11 cellular contexts compared by ENCODE assay signal in the genomic region with DNA sequence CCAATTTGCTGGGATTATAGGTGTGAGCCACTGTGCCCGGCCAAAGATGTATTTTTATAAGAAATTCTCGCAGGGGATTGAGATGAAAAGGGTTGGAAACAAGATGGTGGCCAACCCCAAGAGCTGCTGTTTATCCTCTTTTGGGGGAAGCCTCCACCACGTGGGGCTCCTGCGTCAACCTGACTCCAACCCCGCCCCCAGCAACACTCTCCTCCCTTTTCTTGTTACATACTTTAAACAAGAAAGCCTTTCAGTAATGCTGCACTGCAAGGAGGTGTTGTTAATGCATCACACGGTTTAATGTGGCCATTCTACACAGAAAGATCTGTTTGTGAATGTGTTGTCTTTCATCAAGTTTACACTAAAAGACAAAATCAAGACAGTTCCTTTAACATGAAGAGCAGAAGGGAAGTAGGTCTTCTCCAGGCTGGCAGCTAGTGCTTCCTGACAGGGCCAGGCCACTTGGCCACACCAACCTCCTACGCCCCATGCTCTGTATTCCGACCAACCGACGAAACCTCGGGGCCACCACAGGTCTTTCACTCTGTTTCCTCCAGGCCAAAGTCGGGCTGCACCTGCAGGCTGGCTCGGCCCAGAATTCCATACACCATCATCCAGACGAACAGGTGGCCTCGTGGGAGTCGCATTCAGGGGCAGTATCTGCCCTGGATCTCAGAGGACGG. TPM values are rescaled to one million over a fixed set of nuclear protein-coding genes. Genes with fewer than 3 reads are reported as not detected.
DNase-seq lines count a peak whose midpoint lies in the region; ATAC-seq and TF ChIP-seq lines count a peak whose summit lies in the region.
"Had no signal": no experiment of that assay in that cellular context is flagged by ENCODE, and none has a peak within 500 bp of the region (broad histone marks: within the 10 kb centered on the region; RNA-seq: fewer than 3 reads in every experiment).

No MANE protein-coding gene starts in this region.

- no peaks in the 10 kb centered on the region for H3K36me3 Mint-ChIP-seq in activated T-cell treated with anti-CD3 and anti-CD28 coated beads, Interleukin-2, amount 50 U/mL, for 4 hours (ENCODE audit: insufficient read depth)
- H3K36me3 Mint-ChIP-seq in endothelial cell (ENCODE audit: low read depth, unreplicated experiment), result no peaks in the 10 kb centered on the region

- no peak overlapping the region for H3K4me3 Mint-ChIP-seq in activated T-cell treated with anti-CD3 and anti-CD28 coated beads, Interleukin-2, amount 50 U/mL, for 4 hours
- peak overlapping the region; percentile 26 to 41 for H3K4me3 Mint-ChIP-seq in stimulated activated naive CD8-positive, alpha-beta T cell treated with anti-CD3 and anti-CD28 coated beads, Interleukin-15, amount 100 ng/mL, for 72 hours
- no peak overlapping the region for H3K4me3 Mint-ChIP-seq in endothelial cell (ENCODE audit: unreplicated experiment)

- no peak overlapping the region for H3K4me3 ChIP-seq in coronary artery

- H3K27ac Mint-ChIP-seq in stimulated activated naive CD8-positive, alpha-beta T cell treated with anti-CD3 and anti-CD28 coated beads, Interleukin-15, amount 100 ng/mL, for 72 hours, result peak overlapping the region; percentile 52 to 93
- H3K27ac Mint-ChIP-seq in endothelial cell (ENCODE audit: unreplicated experiment), result no peak overlapping the region

- peaks cover 45% of the 10 kb centered on the region for H3K4me1 Mint-ChIP-seq in activated T-cell treated with anti-CD3 and anti-CD28 coated beads, Interleukin-2, amount 50 U/mL, for 4 hours (ENCODE audit: low read depth)
- H3K4me1 Mint-ChIP-seq in stimulated activated naive CD8-positive, alpha-beta T cell treated with anti-CD3 and anti-CD28 coated beads, Interleukin-15, amount 100 ng/mL, for 72 hours, result peaks cover 79% of the 10 kb centered on the region
- peaks cover 13% of the 10 kb centered on the region for H3K4me1 Mint-ChIP-seq in endothelial cell (ENCODE audit: unreplicated experiment)

- H3K9me3 Mint-ChIP-seq in activated T-cell treated with anti-CD3 and anti-CD28 coated beads, Interleukin-2, amount 50 U/mL, for 4 hours, result no peaks in the 10 kb centered on the region
- no peaks in the 10 kb centered on the region for H3K9me3 Mint-ChIP-seq in stimulated activated naive CD8-positive, alpha-beta T cell treated with anti-CD3 and anti-CD28 coated beads, Interleukin-15, amount 100 ng/mL, for 72 hours
- no peaks in the 10 kb centered on the region for H3K9me3 Mint-ChIP-seq in endothelial cell (ENCODE audit: unreplicated experiment)

- peak overlapping the region; percentile 90 for H3K27ac ChIP-seq in coronary artery

- no peak for ATAC-seq in activated T-cell treated with anti-CD3 and anti-CD28 coated beads, Interleukin-2, amount 50 U/mL, for 4 hours
- no peak for ATAC-seq in stimulated activated naive CD8-positive, alpha-beta T cell treated with anti-CD3 and anti-CD28 coated beads, Interleukin-15, amount 100 ng/mL, for 72 hours
- ATAC-seq: SK-N-SH treated with all-trans-retinoic acid at 6 μM for 48 hours had no signal

- TF ChIP-seq CTCF in coronary artery (IDR thresholded peaks at IDR 0.05) (no peak), endothelial cell (IDR thresholded peaks at IDR 0.05; ENCODE audit: unreplicated experiment) (no peak)

- DNase-seq in activated T-cell treated with anti-CD3 and anti-CD28 coated beads for 24 hours (ENCODE audit: low read depth) (peak; percentile 11), MV-4-11 (lab: John Stamatoyannopoulos, UW) (peak; percentile 59), coronary artery (ENCODE audit: low spot score) (no peak), NOMO-1 treated with dmso at 0.1 percent for 144 hours (lab: John Stamatoyannopoulos, UW; ENCODE audit: unreplicated experiment) (no peak), endothelial cell (ENCODE audit: low spot score) (no peak), globus pallidus (ENCODE audit: low spot score) (no peak)
- no peak for DNase-seq in activated T-cell treated with anti-CD3 and anti-CD28 coated beads, Interleukin-2, amount 50 U/mL, for 4 hours
- DNase-seq in stimulated activated naive CD8-positive, alpha-beta T cell treated with anti-CD3 and anti-CD28 coated beads, Interleukin-15, amount 100 ng/mL, for 72 hours, result peak in 1 of 2 donors; percentile 31
- DNase-seq: amniotic stem cell, NCI-H1048 had no signal

- peaks cover 2% of the 10 kb centered on the region for H3K27me3 Mint-ChIP-seq in activated T-cell treated with anti-CD3 and anti-CD28 coated beads, Interleukin-2, amount 50 U/mL, for 4 hours (ENCODE audit: low read depth)
- peaks cover 8% of the 10 kb centered on the region for H3K27me3 Mint-ChIP-seq in stimulated activated naive CD8-positive, alpha-beta T cell treated with anti-CD3 and anti-CD28 coated beads, Interleukin-15, amount 100 ng/mL, for 72 hours
- peaks cover 1% of the 10 kb centered on the region for H3K27me3 Mint-ChIP-seq in endothelial cell (ENCODE audit: unreplicated experiment)

RNA-seq across cellular contexts. Expression of a gene that starts 25.9 kb away (rescaled TPM):
- 1 to 10 TPM; 1.6 to 7.4 (median 4.3) TPM for total RNA-seq in activated T-cell treated with anti-CD3 and anti-CD28 coated beads, Interleukin-2, amount 50 U/mL, for 4 hours
- 34.3 TPM for total RNA-seq in endothelial cell (ENCODE audit: unreplicated experiment)

RNA-seq across cellular contexts. Expression of a gene that starts 48.7 kb away (rescaled TPM):
- total RNA-seq in activated T-cell treated with anti-CD3 and anti-CD28 coated beads, Interleukin-2, amount 50 U/mL, for 4 hours, result 10 to 100 TPM; 10.4 to 11.7 (median 11.4) TPM
- total RNA-seq in endothelial cell (ENCODE audit: unreplicated experiment), result 7.5 TPM

Comparison
In these comparisons a context has a peak if more than half of its experiments do, and no peak if none do; other contexts are left out.
1. DNase-seq: peak in activated T-cell treated with anti-CD3 and anti-CD28 coated beads for 24 hours (single experiment) and MV-4-11 (single experiment); none in activated T-cell treated with anti-CD3 and anti-CD28 coated beads, Interleukin-2, amount 50 U/mL, for 4 hours (single experiment), coronary artery (single experiment), NOMO-1 treated with dmso at 0.1 percent for 144 hours (single experiment), endothelial cell (single experiment) and globus pallidus (single experiment).
2. H3K4me3 Mint-ChIP-seq: peak in stimulated activated naive CD8-positive, alpha-beta T cell treated with anti-CD3 and anti-CD28 coated beads, Interleukin-15, amount 100 ng/mL, for 72 hours (2 of 2); none in activated T-cell treated with anti-CD3 and anti-CD28 coated beads, Interleukin-2, amount 50 U/mL, for 4 hours (single experiment) and endothelial cell (single experiment).